Comparison of ENCODE assay signal across 9 cellular contexts in the genomic region with DNA sequence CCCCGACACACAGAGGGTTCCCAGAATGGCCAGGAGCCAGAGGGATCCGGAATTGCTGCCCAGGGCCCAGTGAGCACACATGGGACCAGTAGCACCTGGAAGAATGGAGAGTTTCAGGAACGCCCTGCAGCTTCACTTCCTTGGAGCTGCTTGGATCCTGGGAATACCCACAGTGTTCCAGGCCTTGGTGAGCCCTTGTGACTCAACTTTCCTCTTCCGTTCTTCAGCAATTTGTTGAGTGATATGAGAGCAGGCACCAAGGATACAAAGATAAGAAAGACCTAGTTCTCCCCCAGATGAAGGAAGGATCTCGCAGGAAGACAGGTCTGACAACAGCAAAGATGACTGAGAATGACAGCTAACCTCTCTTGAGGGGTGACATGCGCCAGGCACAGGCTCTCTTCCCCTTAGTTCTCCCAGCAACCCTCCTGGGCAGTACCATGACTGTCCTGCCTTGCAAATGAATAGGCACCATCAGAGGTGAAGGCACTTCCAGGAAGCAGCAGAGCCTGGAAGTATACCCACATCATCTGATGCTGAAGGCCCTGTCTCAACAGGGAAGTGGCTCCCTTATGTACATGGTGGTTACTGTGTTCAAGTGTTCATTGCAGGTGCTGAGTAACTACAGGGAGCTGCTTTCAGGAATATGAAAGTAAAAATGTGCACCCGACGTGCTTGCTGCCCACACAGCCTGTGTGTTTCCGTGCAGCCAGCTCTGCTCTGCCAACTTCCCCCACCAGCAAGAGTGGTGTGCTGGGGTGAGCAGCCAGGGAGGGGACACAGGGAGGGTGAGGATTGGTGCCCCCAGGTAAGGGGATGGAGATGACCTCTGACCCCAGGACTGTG.
A peak's percentile ranks its signal among the peaks of the same experiment; 100 is the strongest.
DNase-seq lines count a peak whose midpoint lies in the region; ATAC-seq and TF ChIP-seq lines count a peak whose summit lies in the region.
"Had no signal": no experiment of that assay in that cellular context is flagged by ENCODE, and none has a peak within 500 bp of the region (broad histone marks: within the 10 kb centered on the region; RNA-seq: fewer than 3 reads in every experiment).

No MANE protein-coding gene starts in this region.

- peak; percentile 62 for ATAC-seq in GM18511 (IDR thresholded peaks at IDR 0.05; ENCODE audit: unreplicated experiment)
- peak; percentile 51 for ATAC-seq in HG03097 (IDR thresholded peaks at IDR 0.05; ENCODE audit: low FRiP score, unreplicated experiment)
- peak; percentile 87 for ATAC-seq in activated naive CD8-positive, alpha-beta T cell treated with anti-CD3 and anti-CD28 coated beads, Interleukin-2, amount 10 ng/mL, durations not matched to agents 7 days and 5 days (ENCODE audit: low read depth)
- no peak for ATAC-seq in gastrocnemius medialis
- no peak for ATAC-seq in GM19035 (IDR thresholded peaks at IDR 0.05; ENCODE audit: unreplicated experiment)
- ATAC-seq in HG02840 (IDR thresholded peaks at IDR 0.05; ENCODE audit: low FRiP score, unreplicated experiment): no peak

- H3K4me3 ChIP-seq in gastrocnemius medialis: no peak overlapping the region

- H3K36me3 Mint-ChIP-seq in activated naive CD8-positive, alpha-beta T cell treated with anti-CD3 and anti-CD28 coated beads, Interleukin-2, amount 10 ng/mL, durations not matched to agents 7 days and 5 days: peaks cover 7% of the 10 kb centered on the region

- TF ChIP-seq CTCF in gastrocnemius medialis (IDR thresholded peaks at IDR 0.05 in 4 of 5, conservative IDR thresholded peaks at IDR 0.05 in 1 of 5): no peak

- TF ChIP-seq POLR2A in gastrocnemius medialis (IDR thresholded peaks at IDR 0.05): no peak

- H3K4me1 ChIP-seq in gastrocnemius medialis: peaks cover 79 to 83% of the 10 kb centered on the region in 2 donors

- H3K4me1 Mint-ChIP-seq in activated naive CD8-positive, alpha-beta T cell treated with anti-CD3 and anti-CD28 coated beads, Interleukin-2, amount 10 ng/mL, durations not matched to agents 7 days and 5 days: peaks cover 23% of the 10 kb centered on the region

- no peaks in the 10 kb centered on the region for H3K27me3 ChIP-seq in gastrocnemius medialis

- peak overlapping the region; percentile 82 for H3K27ac Mint-ChIP-seq in activated naive CD8-positive, alpha-beta T cell treated with anti-CD3 and anti-CD28 coated beads, Interleukin-2, amount 10 ng/mL, durations not matched to agents 7 days and 5 days

- no peaks in the 10 kb centered on the region for H3K36me3 ChIP-seq in gastrocnemius medialis

- H3K27me3 Mint-ChIP-seq in activated naive CD8-positive, alpha-beta T cell treated with anti-CD3 and anti-CD28 coated beads, Interleukin-2, amount 10 ng/mL, durations not matched to agents 7 days and 5 days: no peaks in the 10 kb centered on the region

- POLR2A ChIA-PET in activated naive CD8-positive, alpha-beta T cell treated with anti-CD3 and anti-CD28 coated beads, Interleukin-2, amount 10 ng/mL, durations not matched to agents 7 days and 5 days (lab: Charles Lee): interaction anchor here (0.9 to 1.3 kb wide), 3 partner anchors 12 to 33 kb away, joined by 3 to 4 read pairs (median 3); no protein-coding TSS in a partner anchor

- intact Hi-C loops in gastrocnemius medialis (cut with DNase I; ENCODE audit: low total_unique reads): no loop called here

- in situ Hi-C loops in gastrocnemius medialis (cut with MboI; ENCODE audit: low sequenced_read_pairs in 4 of 4): no loop called here

- H3K9me3 ChIP-seq in gastrocnemius medialis: no peaks in the 10 kb centered on the region

- DNase-seq in activated naive CD8-positive, alpha-beta T cell treated with anti-CD3 and anti-CD28 coated beads, Interleukin-2, amount 10 ng/mL, durations not matched to agents 7 days and 5 days: peak; percentile 48
- DNase-seq in gastrocnemius medialis (no peak), RKO (ENCODE audit: low spot score) (no peak), NCI-H2227 (lab: John Stamatoyannopoulos, UW; ENCODE audit: unreplicated experiment) (no peak)
- DNase-seq: RPMI8226 had no signal

- H3K4me3 Mint-ChIP-seq in activated naive CD8-positive, alpha-beta T cell treated with anti-CD3 and anti-CD28 coated beads, Interleukin-2, amount 10 ng/mL, durations not matched to agents 7 days and 5 days: peak overlapping the region; percentile 62

- H3K9me3 Mint-ChIP-seq in activated naive CD8-positive, alpha-beta T cell treated with anti-CD3 and anti-CD28 coated beads, Interleukin-2, amount 10 ng/mL, durations not matched to agents 7 days and 5 days: no peaks in the 10 kb centered on the region

- H3K27ac ChIP-seq in gastrocnemius medialis: peak overlapping the region; percentile 2 to 93 (median 92)

Comparison
In these comparisons a context has a peak if more than half of its experiments do, and no peak if none do; other contexts are left out.
1. ATAC-seq: peak in GM18511 (single experiment), HG03097 (single experiment) and activated naive CD8-positive, alpha-beta T cell treated with anti-CD3 and anti-CD28 coated beads, Interleukin-2, amount 10 ng/mL, durations not matched to agents 7 days and 5 days (single experiment); none in gastrocnemius medialis (0 of 2), GM19035 (single experiment) and HG02840 (single experiment).